Comparison of ENCODE assay signal across 8 cellular contexts in genomic region chr4:184825394-184826314, GRCh38. TPM values are rescaled to one million over a fixed set of nuclear protein-coding genes. Genes with fewer than 3 reads are reported as not detected.
DNase-seq lines count a peak whose midpoint lies in the region; ATAC-seq and TF ChIP-seq lines count a peak whose summit lies in the region.

ACSL1 (minus strand) TSS chr4:184825968; CDS start chr4:184803514, 22,454 bp downstream.

- intact Hi-C loops in heart right ventricle (cut with DNase I): loop anchor here in 3 of 10 donors (5.0 kb wide), 2 partner anchors 78 to 152 kb away; no protein-coding TSS in a partner anchor
- intact Hi-C loops in upper lobe of right lung (cut with DNase I): no loop called here

- peaks cover 6% of the 10 kb centered on the region for H3K4me1 Mint-ChIP-seq in progenitor cell of endocrine pancreas (ENCODE audit: low read depth)

- H3K4me1 ChIP-seq in heart right ventricle (peaks cover 2 to 57% (median 43%) of the 10 kb centered on the region in 9 donors), upper lobe of right lung (peaks cover 32% of the 10 kb centered on the region)

- ATAC-seq in GM21619 (IDR thresholded peaks at IDR 0.05; ENCODE audit: unreplicated experiment) (peak; percentile 62), heart right ventricle (peak; percentile 84 to 93 (median 88)), upper lobe of right lung (peak; percentile 94)

- H3K36me3 Mint-ChIP-seq in progenitor cell of endocrine pancreas (ENCODE audit: insufficient read depth): no peaks in the 10 kb centered on the region

- TF ChIP-seq CTCF in heart right ventricle (IDR thresholded peaks at IDR 0.05): no peak
- TF ChIP-seq CTCF in progenitor cell of endocrine pancreas (IDR thresholded peaks at IDR 0.05; ENCODE audit: unreplicated experiment): no peak
- no peak for TF ChIP-seq CTCF in upper lobe of right lung (IDR thresholded peaks at IDR 0.05)

- H3K27ac Mint-ChIP-seq in progenitor cell of endocrine pancreas: peak within 1 kb of the TSS; percentile 71

- no peaks in the 10 kb centered on the region for H3K9me3 Mint-ChIP-seq in progenitor cell of endocrine pancreas (ENCODE audit: low read depth)

- peak; percentile 66 for DNase-seq in ELR (ENCODE audit: low read depth)
- DNase-seq in KBM-7: peak; percentile 64
- peak; percentile 57 for DNase-seq in SW480 (ENCODE audit: low spot score)
- DNase-seq in activated naive CD8-positive, alpha-beta T cell treated with anti-CD3 and anti-CD28 coated beads, Interleukin-2, amount 50 U/mL, for 16 hours (ENCODE audit: low read depth, low spot score): peak; percentile 43
- peak; percentile 81 to 88 for DNase-seq in heart right ventricle
- DNase-seq in progenitor cell of endocrine pancreas (ENCODE audit: low spot score, unreplicated experiment): peak; percentile 58
- DNase-seq in upper lobe of right lung: peak; percentile 94

- 0% methylated on average over 63 to 139 of the region's 139 CpGs for WGBS in heart right ventricle, 2 donors

- peaks cover 71% of the 10 kb centered on the region for H3K27me3 Mint-ChIP-seq in progenitor cell of endocrine pancreas

- H3K27me3 ChIP-seq in heart right ventricle: no peaks in the 10 kb centered on the region
- no peaks in the 10 kb centered on the region for H3K27me3 ChIP-seq in upper lobe of right lung

- H3K4me3 ChIP-seq in heart right ventricle (peak within 1 kb of the TSS; percentile 50 to 89 (median 70)), upper lobe of right lung (peak within 1 kb of the TSS; percentile 76)

- in situ Hi-C loops in KBM-7 (cut with MboI; ENCODE audit: low pct_unique_long_range_greater_than_20kb, low sequenced_read_pairs): no loop called here

- no peaks in the 10 kb centered on the region for H3K36me3 ChIP-seq in heart right ventricle
- no peaks in the 10 kb centered on the region for H3K36me3 ChIP-seq in upper lobe of right lung

- H3K9me3 ChIP-seq in heart right ventricle: no peaks in the 10 kb centered on the region
- no peaks in the 10 kb centered on the region for H3K9me3 ChIP-seq in upper lobe of right lung

- H3K27ac ChIP-seq in heart right ventricle: peak within 1 kb of the TSS; percentile 63 to 96 (median 84)
- peak within 1 kb of the TSS; percentile 83 for H3K27ac ChIP-seq in upper lobe of right lung

- H3K4me3 Mint-ChIP-seq in progenitor cell of endocrine pancreas (ENCODE audit: low read depth): peak within 1 kb of the TSS; percentile 79

RNA-seq across cellular contexts. Expression of gene ACSL1, which starts in this region (rescaled TPM):
- total RNA-seq in heart right ventricle (100 to 1,000 TPM; 181 to 526 (median 239) TPM), progenitor cell of endocrine pancreas (6.3 and 6.4 TPM in 2 replicates), upper lobe of right lung (287 TPM)
- polyA plus RNA-seq in heart right ventricle: 100 to 1,000 TPM; 127 to 264 TPM

Comparison
In these comparisons a context has a peak if more than half of its experiments do, and no peak if none do; other contexts are left out.
1. Peak in every context shown above with its lines: DNase-seq, ATAC-seq, H3K4me3 ChIP-seq and H3K27ac ChIP-seq.
2. RNA of gene ACSL1 (total RNA-seq): 287 TPM in upper lobe of right lung (single experiment) and 181 to 526 TPM in heart right ventricle; 6.3 to 6.4 TPM in progenitor cell of endocrine pancreas; every median in the first group is over 10 times any median in the second.
3. DNase-seq: peak in every context shown above with its lines; median percentile 94 in upper lobe of right lung; 84 in heart right ventricle; 66 in ELR; 64 in KBM-7; 58 in progenitor cell of endocrine pancreas; 57 in SW480; 43 in activated naive CD8-positive, alpha-beta T cell treated with anti-CD3 and anti-CD28 coated beads, Interleukin-2, amount 50 U/mL, for 16 hours.